8 cellular contexts compared by ENCODE assay signal in genomic region chr14:105061428-105062047, GRCh38. TPM values are rescaled to one million over a fixed set of nuclear protein-coding genes. Genes with fewer than 3 reads are reported as not detected.
DNase-seq lines count a peak whose midpoint lies in the region; ATAC-seq and TF ChIP-seq lines count a peak whose summit lies in the region.

No MANE protein-coding gene starts in this region.

- H3K9me3 Mint-ChIP-seq in activated naive CD4-positive, alpha-beta T cell treated with anti-CD3 and anti-CD28 coated beads, Interleukin-2, amount 50 U/mL, for 24 hours = no peaks in the 10 kb centered on the region

- no peaks in the 10 kb centered on the region for H3K9me2 ChIP-seq in DOHH2 (replicated peaks; ENCODE audit: control insufficient read depth, low read length)

- no peaks in the 10 kb centered on the region for H4K20me1 ChIP-seq in DOHH2 (ENCODE audit: control insufficient read depth, insufficient read depth, low read depth, low read length)

- H3K4ac ChIP-seq in neuronal stem cell (ENCODE audit: low read length) = peak overlapping the region; percentile 66

- peaks cover 16% of the 10 kb centered on the region for H3K79me2 ChIP-seq in DOHH2 (ENCODE audit: control insufficient read depth, low read length)

- H3K36me3 ChIP-seq in DOHH2 (ENCODE audit: control insufficient read depth, low read length) = no peaks in the 10 kb centered on the region
- H3K36me3 ChIP-seq in neuronal stem cell (replicated peaks in 1 of 2; ENCODE audit: control insufficient read depth in 2 of 2, insufficient read depth in 2 of 2, low read length in 2 of 2) = no peaks in the 10 kb centered on the region

- peak overlapping the region; percentile 85 for H3K18ac ChIP-seq in neuronal stem cell (ENCODE audit: low read length)

- H3K4me1 ChIP-seq in DOHH2 (ENCODE audit: control insufficient read depth, low read length) (peaks cover 70% of the 10 kb centered on the region), neuronal stem cell (ENCODE audit: control insufficient read depth in 2 of 2, insufficient read depth in 1 of 2, low read depth in 1 of 2, low read length in 2 of 2) (peaks cover 9 to 16% of the 10 kb centered on the region in 2 donors)

- H2AFZ ChIP-seq in neuronal stem cell (ENCODE audit: low read length) = peak overlapping the region; percentile 46

- H3K27ac Mint-ChIP-seq in activated naive CD4-positive, alpha-beta T cell treated with anti-CD3 and anti-CD28 coated beads, Interleukin-2, amount 50 U/mL, for 24 hours = peak overlapping the region; percentile 94

- no peaks in the 10 kb centered on the region for H3K27me3 Mint-ChIP-seq in activated naive CD4-positive, alpha-beta T cell treated with anti-CD3 and anti-CD28 coated beads, Interleukin-2, amount 50 U/mL, for 24 hours

- H3K4me3 ChIP-seq in DOHH2 (ENCODE audit: low read length) = peak overlapping the region; percentile 54
- H3K4me3 ChIP-seq in HL-60 (replicated peaks; ENCODE audit: insufficient read depth, low read length) = peak overlapping the region; percentile 41
- H3K4me3 ChIP-seq in neuronal stem cell (ENCODE audit: low read length in 2 of 2) = no peak overlapping the region

- H3K9me3 ChIP-seq in DOHH2 (ENCODE audit: control insufficient read depth, insufficient read depth, low read length) = no peaks in the 10 kb centered on the region
- H3K9me3 ChIP-seq in neuronal stem cell (replicated peaks in 1 of 2; ENCODE audit: control insufficient read depth in 2 of 2, insufficient read depth in 1 of 2, low read depth in 1 of 2, low read length in 2 of 2) = no peaks in the 10 kb centered on the region

- H3K27ac ChIP-seq in DOHH2 (ENCODE audit: low read depth, low read length) (0 out of 2 replicates have a peak overlapping the region, but pooled peaks have one; percentile 3), HL-60 (replicated peaks) (peak overlapping the region; percentile 88), neuronal stem cell (replicated peaks; ENCODE audit: low read length) (no peak overlapping the region)

- WGBS in neuronal stem cell (ENCODE audit: extremely low coverage in 2 of 2, insufficient read length in 2 of 2, insufficient replicate concordance in 1 of 2), 2 donors = no CpG with 5 or more reads among the region's 13 CpGs

- peak overlapping the region; percentile 53 for H2BK5ac ChIP-seq in neuronal stem cell (ENCODE audit: low read length)

- H2AK5ac ChIP-seq in neuronal stem cell (ENCODE audit: low read depth, low read length) = peak overlapping the region; percentile 71

- peaks cover 58% of the 10 kb centered on the region for H3K4me1 Mint-ChIP-seq in activated naive CD4-positive, alpha-beta T cell treated with anti-CD3 and anti-CD28 coated beads, Interleukin-2, amount 50 U/mL, for 24 hours

- H2BK15ac ChIP-seq in neuronal stem cell (ENCODE audit: low read length) = peak overlapping the region; percentile 64

- TF ChIP-seq CTCF in DOHH2 (IDR thresholded peaks at IDR 0.05; ENCODE audit: low read depth, low read length, poor library complexity, severe bottlenecking) (no peak), HL-60 (IDR thresholded peaks at IDR 0.05; ENCODE audit: insufficient read depth, low read length) (no peak)

- H3K4me2 ChIP-seq in DOHH2 (ENCODE audit: low read length) (peak overlapping the region; percentile 70), neuronal stem cell (ENCODE audit: insufficient read depth, low read length, poor library complexity, severe bottlenecking) (no peak overlapping the region)

- no peak overlapping the region for H4K91ac ChIP-seq in neuronal stem cell (ENCODE audit: low read depth, low read length, poor library complexity)

- H4K8ac ChIP-seq in neuronal stem cell (ENCODE audit: low read depth, low read length) = no peak overlapping the region

- no peak overlapping the region for H3K23ac ChIP-seq in neuronal stem cell (ENCODE audit: low read depth, low read length, poor library complexity)

- no peaks in the 10 kb centered on the region; the same call in 1 of the 2 replicates for H3F3A ChIP-seq in DOHH2 (ENCODE audit: control insufficient read depth, insufficient read depth)

- peaks cover 10% of the 10 kb centered on the region for H3K27me3 ChIP-seq in DOHH2 (ENCODE audit: control insufficient read depth, low read length)
- H3K27me3 ChIP-seq in HL-60 (ENCODE audit: insufficient read depth, poor library complexity, severe bottlenecking) = no peaks in the 10 kb centered on the region
- peaks cover 0 to 28% (median 2%) of the 10 kb centered on the region in 3 experiments for H3K27me3 ChIP-seq in neuronal stem cell (ENCODE audit: control insufficient read depth in 3 of 3, insufficient read depth in 3 of 3, low read depth in 1 of 3, low read length in 3 of 3)

- H3K36me3 Mint-ChIP-seq in activated naive CD4-positive, alpha-beta T cell treated with anti-CD3 and anti-CD28 coated beads, Interleukin-2, amount 50 U/mL, for 24 hours = peaks cover 4% of the 10 kb centered on the region

- peak overlapping the region; percentile 87 for H2BK120ac ChIP-seq in neuronal stem cell (ENCODE audit: low read depth, low read length)

- peak overlapping the region; percentile 95 for H3K4me3 Mint-ChIP-seq in activated naive CD4-positive, alpha-beta T cell treated with anti-CD3 and anti-CD28 coated beads, Interleukin-2, amount 50 U/mL, for 24 hours

- H3K14ac ChIP-seq in neuronal stem cell (ENCODE audit: low read length) = peak overlapping the region; percentile 89

- DNase-seq in HL-60 (ENCODE audit: low read depth in 1 of 2, low spot score in 1 of 2) (peak; percentile 73 to 87), neuronal stem cell (ENCODE audit: low spot score) (no peak), NCI-H2029 (lab: John Stamatoyannopoulos, UW) (no peak)

- no peak for ATAC-seq in GM18517 (IDR thresholded peaks at IDR 0.05; ENCODE audit: unreplicated experiment)
- ATAC-seq in HG02870 (IDR thresholded peaks at IDR 0.05; ENCODE audit: unreplicated experiment) = no peak
- ATAC-seq in HG03039 (IDR thresholded peaks at IDR 0.05; ENCODE audit: unreplicated experiment) = no peak

- H2BK12ac ChIP-seq in neuronal stem cell (ENCODE audit: low read length) = peak overlapping the region; percentile 73

- no peaks in the 10 kb centered on the region for H3K79me1 ChIP-seq in neuronal stem cell (ENCODE audit: low read depth, low read length)

- no peak overlapping the region for H3K9ac ChIP-seq in neuronal stem cell (ENCODE audit: low read depth, low read length, poor library complexity)

RNA-seq across cellular contexts. Expression of gene GPR132, which starts 3.7 kb away (rescaled TPM):
- polyA plus RNA-seq in neuronal stem cell (2013, experiment 1 of 2) = 0.13 TPM
- 0.08 TPM for polyA plus RNA-seq in neuronal stem cell (2013, experiment 2 of 2)

RNA-seq across cellular contexts. Expression of gene CDCA4, which starts 40.7 kb away (rescaled TPM):
- polyA plus RNA-seq in neuronal stem cell (2013, experiment 1 of 2) = 46.0 TPM
- polyA plus RNA-seq in neuronal stem cell (2013, experiment 2 of 2) = 45.5 TPM

Comparison
In these comparisons a context has a peak if more than half of its experiments do, and no peak if none do; other contexts are left out.
1. H3K4me3 ChIP-seq: peak in DOHH2 (single experiment) and HL-60 (single experiment); none in neuronal stem cell (0 of 2).
2. DNase-seq: peak in HL-60 (2 of 2); none in neuronal stem cell (single experiment) and NCI-H2029 (single experiment).